In genomic region chr14:63852271-63852816, GRCh38 we compare ENCODE assay signal across 8 cellular contexts. TPM values are rescaled to one million over a fixed set of nuclear protein-coding genes. Genes with fewer than 3 reads are reported as not detected.
A peak's percentile ranks its signal among the peaks of the same experiment; 100 is the strongest.
DNase-seq lines count a peak whose midpoint lies in the region; ATAC-seq, FAIRE-seq and TF ChIP-seq lines count a peak whose summit lies in the region.

No MANE protein-coding gene starts in this region.

- H3K36me3 ChIP-seq in K562 (ENCODE audit: control insufficient read depth, insufficient read depth, low read length): no peaks in the 10 kb centered on the region
- H3K36me3 ChIP-seq in lung (ENCODE audit: control insufficient read depth in 2 of 2, insufficient read depth in 2 of 2, low read length in 2 of 2): no peaks in the 10 kb centered on the region
- H3K36me3 ChIP-seq in uterus: no peaks in the 10 kb centered on the region

- DNase-seq in NCI-H1436 treated with DMSO at 0.1 percent for 48 hours (lab: John Stamatoyannopoulos, UW): peak; percentile 19
- no peak for DNase-seq in K562 (ENCODE audit: extremely low read depth in 1 of 4, low spot score in 3 of 4)
- DNase-seq in lung (ENCODE audit: low spot score): no peak
- DNase-seq in uterus: no peak
- DNase-seq in SIG-M5 treated with dmso at 0.1 percent for 504 hours (lab: John Stamatoyannopoulos, UW; ENCODE audit: unreplicated experiment): no peak

- peaks cover 8 to 14% of the 10 kb centered on the region in 2 experiments; a peak in 4 of 5 replicates for H3K27me3 ChIP-seq in K562 (ENCODE audit: control insufficient read depth in 2 of 2, insufficient read depth in 2 of 2, low read length in 2 of 2)
- H3K27me3 ChIP-seq in lung (ENCODE audit: control insufficient read depth, insufficient read depth): no peaks in the 10 kb centered on the region
- no peaks in the 10 kb centered on the region for H3K27me3 ChIP-seq in uterus

- FAIRE-seq in K562 (lab: Jason Lieb, UNC): no peak

- ATAC-seq in GM18520 (IDR thresholded peaks at IDR 0.05; ENCODE audit: unreplicated experiment) (peak; percentile 2), K562 (peak; percentile 11; the same call in 1 of the 3 replicates), lung (ENCODE audit: insufficient read depth, low FRiP score) (no peak), GM18868 (IDR thresholded peaks at IDR 0.05; ENCODE audit: unreplicated experiment) (no peak)

- H3K79me2 ChIP-seq in K562 (ENCODE audit: control insufficient read depth, insufficient read depth, low read length): no peaks in the 10 kb centered on the region

- TF ChIP-seq RAD21 in K562 (CRISPR knock-in tag; conservative IDR thresholded peaks at IDR 0.05 in 1 of 2, IDR thresholded peaks at IDR 0.05 in 1 of 2): no peak

- no peak overlapping the region for H2AFZ ChIP-seq in K562 (ENCODE audit: low read depth, low read length)

- intact Hi-C loops in K562 (cut with micrococcal nuclease) (no loop called here), uterus (cut with DNase I; ENCODE audit: low total_unique reads) (no loop called here)

- CTCF ChIA-PET in K562 (lab: Yijun Ruan, JAX; ENCODE audit: low intra/inter-chr PET ratio): no interaction called here

- no peaks in the 10 kb centered on the region for H3K9me1 ChIP-seq in K562 (ENCODE audit: control insufficient read depth, insufficient read depth, low read length)

- H3K27ac ChIP-seq in 22Rv1 (peak overlapping the region; percentile 83), K562 (ENCODE audit: extremely low read depth, low read depth, low read length) (no peak overlapping the region), lung (ENCODE audit: low read depth in 1 of 2, low read length in 1 of 2) (peak overlapping the region; percentile 41 to 82), uterus (peak overlapping the region; percentile 94 to 97)

- H3K4me3 ChIP-seq in K562: peak overlapping the region; percentile 42; the same call in 1 of the 2 replicates
- no peak overlapping the region for H3K4me3 ChIP-seq in lung
- H3K4me3 ChIP-seq in uterus: peak overlapping the region; percentile 61 to 98

- H3K4me1 ChIP-seq in K562 (replicated peaks in 1 of 2; ENCODE audit: control insufficient read depth in 2 of 2, insufficient read depth in 2 of 2, low read length in 2 of 2) (peaks cover 0 to 13% of the 10 kb centered on the region in 2 experiments; a peak in 2 of 5 replicates), lung (ENCODE audit: control insufficient read depth in 2 of 2, insufficient read depth in 2 of 2, low read length in 2 of 2) (peaks cover 4 to 13% of the 10 kb centered on the region in 2 donors), uterus (no peaks in the 10 kb centered on the region)

- POLR2A ChIA-PET in K562 (lab: Yijun Ruan, JAX): interaction anchor here (0.7 kb wide), 1 partner anchor 35 kb away, joined by 5 read pairs; no protein-coding TSS in a partner anchor

- peak overlapping the region; percentile 53 for H3K4me2 ChIP-seq in K562 (ENCODE audit: insufficient read depth, low read length)

- H3K9me3 ChIP-seq in K562 (replicated peaks; ENCODE audit: control insufficient read depth, insufficient read depth, low read depth, low read length) (no peaks in the 10 kb centered on the region), lung (ENCODE audit: control insufficient read depth in 2 of 2, insufficient read depth in 1 of 2, low read length in 1 of 2) (no peaks in the 10 kb centered on the region), uterus (no peaks in the 10 kb centered on the region)

- TF ChIP-seq EP300 in K562 (IDR thresholded peaks at IDR 0.05; ENCODE audit: low read length): no peak

- 13% methylated on average over 18 of the region's 18 CpGs for WGBS in K562 (ENCODE audit: insufficient coverage, low coverage, missing lambda C conversion rate)
- 15 to 16% methylated on average over 18 of the region's 18 CpGs for WGBS in lung, 2 donors

- no peaks in the 10 kb centered on the region for H4K20me1 ChIP-seq in K562 (replicated peaks; ENCODE audit: control insufficient read depth, insufficient read depth, low read length)

- no peak for TF ChIP-seq POLR2A in K562 (conservative IDR thresholded peaks at IDR 0.05)
- TF ChIP-seq POLR2A in uterus (IDR thresholded peaks at IDR 0.05): no peak

- no peak overlapping the region for H3K9ac ChIP-seq in K562 (ENCODE audit: insufficient read depth in 1 of 2, low read depth in 2 of 2, low read length in 2 of 2)

- no TSS peak for BruUV-seq in K562 (replicated peaks; lab: Mats Ljungman, UMichigan)

- in situ Hi-C loops in K562 (cut with MboI): no loop called here

- no peak for TF ChIP-seq CTCF in 22Rv1 (IDR thresholded peaks at IDR 0.05)
- no peak for TF ChIP-seq CTCF in K562 (IDR thresholded peaks at IDR 0.05 in 2 of 3, conservative IDR thresholded peaks at IDR 0.05 in 1 of 3; ENCODE audit: insufficient read depth in 2 of 3, low read depth in 1 of 3, low read length in 3 of 3)
- TF ChIP-seq CTCF in lung (IDR thresholded peaks at IDR 0.05; ENCODE audit: control extremely low read depth, extremely low read depth): no peak
- no peak for TF ChIP-seq CTCF in uterus (IDR thresholded peaks at IDR 0.05)

TF ChIP-seq in K562, 482 proteins besides CTCF, POLR2A, EP300 and RAD21:
- no peak for TF ChIP-seq KHSRP (IDR thresholded peaks at IDR 0.05)
- TF ChIP-seq DIDO1 (tag; IDR thresholded peaks at IDR 0.05; ENCODE audit: low read depth): no peak
- no peak for TF ChIP-seq POLR2AphosphoS5 (IDR thresholded peaks at IDR 0.05; ENCODE audit: control insufficient read depth, insufficient read depth, low read depth, low read length)
- TF ChIP-seq ZBTB43 (CRISPR knock-in tag; IDR thresholded peaks at IDR 0.05): no peak
- TF ChIP-seq MEF2D (tag; conservative IDR thresholded peaks at IDR 0.05; ENCODE audit: low read depth): no peak
- no peak for TF ChIP-seq MXI1 (IDR thresholded peaks at IDR 0.05; ENCODE audit: low read depth, low read length)
- no peak for TF ChIP-seq RB1 (IDR thresholded peaks at IDR 0.05; ENCODE audit: low read depth)
- TF ChIP-seq ZNF551 (CRISPR knock-in tag; IDR thresholded peaks at IDR 0.05): no peak
- no peak for TF ChIP-seq EWSR1 (IDR thresholded peaks at IDR 0.05; ENCODE audit: borderline replicate concordance, low read depth, partially characterized antibody)
- no peak for TF ChIP-seq NR1H2 (CRISPR knock-in tag; IDR thresholded peaks at IDR 0.05)
- no peak for TF ChIP-seq CREM (IDR thresholded peaks at IDR 0.05; ENCODE audit: low read depth)
- TF ChIP-seq ZNF57 (CRISPR knock-in tag; IDR thresholded peaks at IDR 0.05): no peak
- TF ChIP-seq FOXM1 (IDR thresholded peaks at IDR 0.05; ENCODE audit: low read depth): no peak
- no peak for TF ChIP-seq FOXM1 (CRISPR knock-in tag; IDR thresholded peaks at IDR 0.05; ENCODE audit: low read depth)
- TF ChIP-seq NFRKB (IDR thresholded peaks at IDR 0.05; ENCODE audit: low read depth): no peak

RNA-seq across cellular contexts. Expression of gene SYNE2, which starts 0.5 kb away (rescaled TPM):
- total RNA-seq in K562 (2011; cell fraction: chromatin; rRNA removed; ENCODE audit: low replicate concordance): 0.12 and 0.76 TPM in 2 replicates
- 0.17 and 0.92 TPM in 2 replicates for total RNA-seq in K562 (2011; cell fraction: nucleolus; rRNA removed)
- total RNA-seq in K562 (2011; cell fraction: nucleoplasm; rRNA removed): 0.44 and 1.2 TPM in 2 replicates
- total RNA-seq in K562 (2014; rRNA removed) (0.09 and 0.20 TPM in 2 replicates), K562 (2014; rRNA removed; fragmentation: Illumina TruSeq; extraction: Trizol) (0.11 and 0.38 TPM in 2 replicates), K562 (2015; rRNA removed; fragmentation: Illumina TruSeq; extraction: Trizol) (0.25 and 0.26 TPM in 2 replicates), K562 (2021) (0.53 and 0.81 TPM in 2 replicates), lung (100 to 1,000 TPM in 1 of 2 donors, 10 to 100 TPM in 1; 91.4 to 208 TPM), uterus (100 to 1,000 TPM; 101 to 162 (median 114) TPM)
- polyA plus RNA-seq in K562 (2011; rRNA removed) (0.06 and 0.23 TPM in 2 replicates), K562 (2014; fragmentation: Illumina TruSeq; extraction: Trizol) (0.06 and 0.07 TPM in 2 replicates), K562 (2014; fragmentation: Nextera tagmentation; extraction: Ambion mirVana) (under 1 TPM; 0.06 to 0.11 TPM), K562 (2014; rRNA removed) (0.13 and 0.20 TPM in 2 replicates), lung (10 to 100 TPM; 26.9 to 44.3 TPM)
- polyA plus RNA-seq in K562 (2011; cell fraction: cytosol; rRNA removed): 0.06 and 0.18 TPM in 2 replicates
- 0.07 and 0.18 TPM in 2 replicates for polyA plus RNA-seq in K562 (2011; cell fraction: nucleus; rRNA removed)
- 0.57 and 1.7 TPM in 2 replicates for polyA plus RNA-seq in K562 (2012)
- 0.24 and 0.77 TPM in 2 replicates for polyA minus RNA-seq in K562 (2011; rRNA and poly(A)+ RNA removed)
- polyA minus RNA-seq in K562 (2011; cell fraction: cytosol; rRNA and poly(A)+ RNA removed): 0.86 and 1.1 TPM in 2 replicates
- polyA minus RNA-seq in K562 (2011; cell fraction: nucleus; rRNA and poly(A)+ RNA removed): 0.22 and 0.27 TPM in 2 replicates

Comparison
In these comparisons a context has a peak if more than half of its experiments do, and no peak if none do; other contexts are left out.
1. ATAC-seq: peak in GM18520 (single experiment) and K562 (single experiment); none in lung (single experiment) and GM18868 (single experiment).
2. RNA of gene SYNE2, which starts 0.5 kb away (total RNA-seq): 91.4 to 208 TPM in lung and 101 to 162 TPM in uterus; 0.09 to 1.2 TPM in K562; every median in the first group is over 10 times any median in the second.